20 cellular contexts compared by ENCODE assay signal in genomic region chr12:19802915-19803314, GRCh38.
"Had no signal": no experiment of that assay in that cellular context is flagged by ENCODE, and none has a peak within 500 bp of the region (broad histone marks: within the 10 kb centered on the region; RNA-seq: fewer than 3 reads in every experiment).

No MANE protein-coding gene starts in this region.

- H3K36me3 Mint-ChIP-seq: IgD-negative memory B cell had no signal

- H3K27ac ChIP-seq: KMS-11 had no signal

- H3K4me3 Mint-ChIP-seq: IgD-negative memory B cell had no signal

- H3K27me3 Mint-ChIP-seq: IgD-negative memory B cell had no signal

- DNase-seq: Kasumi-1, MM.1S, NCI-H1092 treated with DMSO at 0.1 percent for 48 hours, NCI-H1436, NCI-H187, NCI-H2029, NCI-H2081 treated with DMSO at 0.1 percent for 48 hours, NCI-H2171, NCI-H226, NCI-H446, NCI-H510A, NCI-H524 treated with DMSO at 0.1 percent for 48 hours, NCI-H69, NCI-H774, RPMI8226, SHP77, SK-N-SH had no signal

- H3K27ac Mint-ChIP-seq: IgD-negative memory B cell had no signal

- H3K9me3 ChIP-seq: SK-N-SH had no signal

- H3K4me1 Mint-ChIP-seq: IgD-negative memory B cell had no signal

- ATAC-seq: K562 had no signal

- H3K4me3 ChIP-seq: K562 had no signal
